8 cellular contexts compared by ENCODE assay signal in genomic region chr11:15650105-15650938, GRCh38.
DNase-seq lines count a peak whose midpoint lies in the region; ATAC-seq and TF ChIP-seq lines count a peak whose summit lies in the region.

No MANE protein-coding gene starts in this region.

- POLR2A ChIA-PET in HCT116 (lab: Charles Lee) = no interaction called here

- BruUV-seq in HCT116 (replicated peaks; lab: Mats Ljungman, UMichigan) = no TSS peak

- TF ChIP-seq POLR2A in HCT116 (IDR thresholded peaks at IDR 0.05; ENCODE audit: borderline replicate concordance, extremely low read depth, insufficient read depth, insufficient read length) (no peak), tibial nerve (IDR thresholded peaks at IDR 0.05) (no peak)

- TF ChIP-seq EP300 in tibial nerve (IDR thresholded peaks at IDR 0.05) = peak; percentile 70 to 83

- H3K4me1 ChIP-seq in HCT116 (ENCODE audit: control insufficient read depth in 1 of 2, insufficient read depth in 2 of 2, low read length in 2 of 2) = peaks cover 5 to 11% of the 10 kb centered on the region in 2 experiments; a peak in 3 of 4 replicates
- no peaks in the 10 kb centered on the region for H3K4me1 ChIP-seq in MM.1S (ENCODE audit: low read length)
- no peaks in the 10 kb centered on the region for H3K4me1 ChIP-seq in cardiac muscle cell (ENCODE audit: low read depth)
- no peaks in the 10 kb centered on the region for H3K4me1 ChIP-seq in parathyroid adenoma
- H3K4me1 ChIP-seq in tibial nerve = peaks cover 0 to 23% (median 8%) of the 10 kb centered on the region in 4 donors

- H3K9ac ChIP-seq in HCT116 (ENCODE audit: low read length) (no peak overlapping the region), MM.1S (ENCODE audit: low read length) (peak overlapping the region; percentile 11; the same call in 1 of the 2 replicates), parathyroid adenoma (no peak overlapping the region)

- RAD21 ChIA-PET in HCT116 (lab: Charles Lee; ENCODE audit: low non-redundant PET in 1 of 2, low total read pairs in 2 of 2, uncharacterized antibody in 2 of 2, unreplicated experiment in 2 of 2) = no interaction called here

- TF ChIP-seq CTCF in HCT116 (IDR thresholded peaks at IDR 0.05 in 2 of 3, conservative IDR thresholded peaks at IDR 0.05 in 1 of 3; ENCODE audit: borderline replicate concordance in 1 of 3, insufficient read depth in 1 of 3, low read depth in 2 of 3, low read length in 2 of 3) (peak; percentile 75 to 90 (median 82)), MM.1S (IDR thresholded peaks at IDR 0.05; ENCODE audit: low read length) (peak; percentile 85), cardiac muscle cell (IDR thresholded peaks at IDR 0.05; ENCODE audit: low read depth, low read length) (peak; percentile 95), parathyroid adenoma (IDR thresholded peaks at IDR 0.05) (peak; percentile 92), tibial nerve (IDR thresholded peaks at IDR 0.05) (peak; percentile 88 to 99 (median 98))

- H4K20me1 ChIP-seq in HCT116 (ENCODE audit: insufficient read depth) = no peaks in the 10 kb centered on the region
- H4K20me1 ChIP-seq in MM.1S (ENCODE audit: insufficient read depth, low read length) = no peaks in the 10 kb centered on the region

- peaks cover 7% of the 10 kb centered on the region; the same call in 1 of the 2 replicates for H3K27me3 ChIP-seq in HCT116 (ENCODE audit: insufficient read depth, low read length)
- no peaks in the 10 kb centered on the region for H3K27me3 ChIP-seq in MM.1S (replicated peaks; ENCODE audit: insufficient read depth, low read length)
- H3K27me3 ChIP-seq in cardiac muscle cell = no peaks in the 10 kb centered on the region
- no peaks in the 10 kb centered on the region for H3K27me3 ChIP-seq in parathyroid adenoma (ENCODE audit: control insufficient read depth, insufficient read depth, low read length)
- no peaks in the 10 kb centered on the region for H3K27me3 ChIP-seq in tibial nerve

- H3K27ac ChIP-seq in HCT116 (ENCODE audit: low read depth, low read length) (no peak overlapping the region; the same call in 1 of the 2 replicates), MM.1S (ENCODE audit: low read length) (no peak overlapping the region), cardiac muscle cell (no peak overlapping the region), parathyroid adenoma (no peak overlapping the region), tibial nerve (peak overlapping the region; percentile 50 to 84 (median 66))

- H3K9me2 ChIP-seq in HCT116 (ENCODE audit: insufficient read depth) (no peaks in the 10 kb centered on the region), MM.1S (replicated peaks; ENCODE audit: insufficient read depth, low read length) (no peaks in the 10 kb centered on the region)

- no peaks in the 10 kb centered on the region for H3F3A ChIP-seq in MM.1S (ENCODE audit: insufficient read depth, low read length)

- H2AFZ ChIP-seq in HCT116 (ENCODE audit: low read depth, low read length, poor library complexity, severe bottlenecking) (peak overlapping the region; percentile 31), MM.1S (ENCODE audit: low read length) (peak overlapping the region; percentile 79), parathyroid adenoma (peak overlapping the region; percentile 47)

- ATAC-seq in HCT116 (peak; percentile 95), SK-N-SH treated with all-trans-retinoic acid at 6 μM for 48 hours (peak; percentile 98)

- H3K9me3 ChIP-seq in HCT116 (ENCODE audit: control insufficient read depth in 1 of 2, insufficient read depth in 1 of 2, low read depth in 1 of 2, low read length in 2 of 2) = no peaks in the 10 kb centered on the region
- no peaks in the 10 kb centered on the region for H3K9me3 ChIP-seq in MM.1S (replicated peaks; ENCODE audit: insufficient read depth, low read length)
- no peaks in the 10 kb centered on the region for H3K9me3 ChIP-seq in cardiac muscle cell (ENCODE audit: low read depth)
- H3K9me3 ChIP-seq in parathyroid adenoma (ENCODE audit: control insufficient read depth, low read length) = no peaks in the 10 kb centered on the region
- no peaks in the 10 kb centered on the region for H3K9me3 ChIP-seq in tibial nerve

- no peaks in the 10 kb centered on the region for H3K36me3 ChIP-seq in HCT116 (ENCODE audit: control insufficient read depth in 1 of 2, insufficient read depth in 2 of 2, low read length in 2 of 2)
- H3K36me3 ChIP-seq in MM.1S (replicated peaks; ENCODE audit: insufficient read depth, low read length) = no peaks in the 10 kb centered on the region
- no peaks in the 10 kb centered on the region for H3K36me3 ChIP-seq in cardiac muscle cell
- no peaks in the 10 kb centered on the region for H3K36me3 ChIP-seq in parathyroid adenoma (ENCODE audit: control insufficient read depth, insufficient read depth, low read length)
- no peaks in the 10 kb centered on the region for H3K36me3 ChIP-seq in tibial nerve

- peak overlapping the region; percentile 70 for H3K4me2 ChIP-seq in HCT116 (ENCODE audit: low read length)
- H3K4me2 ChIP-seq in MM.1S (ENCODE audit: low read depth, low read length) = peak overlapping the region; percentile 88
- H3K4me2 ChIP-seq in parathyroid adenoma (ENCODE audit: low read length) = peak overlapping the region; percentile 65

- 3 to 4% methylated on average over 19 to 35 of the region's 41 CpGs for WGBS in tibial nerve, 2 donors

- intact Hi-C loops in HCT116 (cut with micrococcal nuclease) = loop anchor here (2.0 kb wide), 1 partner anchor 962 kb away; no protein-coding TSS in a partner anchor

- TF ChIP-seq RAD21 in HCT116 (IDR thresholded peaks at IDR 0.05; ENCODE audit: low read depth) = peak; percentile 90

- H3K4me3 ChIP-seq in HCT116 (replicated peaks in 1 of 2; ENCODE audit: low read depth in 1 of 2, low read length in 2 of 2) = no peak overlapping the region
- peak overlapping the region; percentile 51 for H3K4me3 ChIP-seq in MM.1S (ENCODE audit: low read length)
- no peak overlapping the region for H3K4me3 ChIP-seq in cardiac muscle cell
- H3K4me3 ChIP-seq in parathyroid adenoma (ENCODE audit: low read depth, low read length) = peak overlapping the region; percentile 48
- H3K4me3 ChIP-seq in tibial nerve = peak overlapping the region; percentile 25 to 53 (median 40)

- H3K79me2 ChIP-seq in HCT116 (ENCODE audit: insufficient read depth, low read length) (no peaks in the 10 kb centered on the region), MM.1S (ENCODE audit: low read length) (no peaks in the 10 kb centered on the region), parathyroid adenoma (no peaks in the 10 kb centered on the region)

- DNase-seq in GM04503 (ENCODE audit: low read depth) = peak; percentile 53
- DNase-seq in HCT116 (ENCODE audit: low read depth, low spot score) = peak; percentile 70
- DNase-seq in MM.1S = peak; percentile 86
- DNase-seq in activated naive CD8-positive, alpha-beta T cell treated with anti-CD3 and anti-CD28 coated beads, Interleukin-2, amount 50 U/mL, for 16 hours (ENCODE audit: low read depth, low spot score) = peak; percentile 49
- DNase-seq in cardiac muscle cell (ENCODE audit: low read depth in 1 of 2, low spot score in 1 of 2) = peak; percentile 95 to 97
- DNase-seq in tibial nerve (ENCODE audit: low spot score in 2 of 2) = peak; percentile 88 to 90

- CTCF ChIA-PET in HCT116 (lab: Charles Lee) = interaction anchor here (0.6 to 2.0 kb wide), 7 partner anchors 18 to 964 kb away, joined by 3 to 8 read pairs (median 3); no protein-coding TSS in a partner anchor

TF ChIP-seq in HCT116, 20 proteins besides CTCF, POLR2A, EP300 and RAD21 (continues in another document):
- TF ChIP-seq JUND (IDR thresholded peaks at IDR 0.05) (no peak), ZBTB33 (IDR thresholded peaks at IDR 0.05; ENCODE audit: extremely low read depth, insufficient replicate concordance, low read length) (peak; percentile 73), EZH2phosphoT487 (IDR thresholded peaks at IDR 0.05; ENCODE audit: borderline replicate concordance) (no peak)
- TF ChIP-seq, protein P1, sequence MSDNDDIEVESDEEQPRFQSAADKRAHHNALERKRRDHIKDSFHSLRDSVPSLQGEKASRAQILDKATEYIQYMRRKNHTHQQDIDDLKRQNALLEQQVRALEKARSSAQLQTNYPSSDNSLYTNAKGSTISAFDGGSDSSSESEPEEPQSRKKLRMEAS (IDR thresholded peaks at IDR 0.05) = peak; percentile 70

TF ChIP-seq in SK-N-SH treated with all-trans-retinoic acid at 6 μM for 48 hours, 23 proteins besides CTCF, POLR2A, EP300 and RAD21 (continues in another document):
- TF ChIP-seq GLIS3 (CRISPR knock-in tag; IDR thresholded peaks at IDR 0.05) (no peak; the same call in 1 of the 2 replicates), ZFP30 (CRISPR knock-in tag; IDR thresholded peaks at IDR 0.05) (no peak), SNAI2 (CRISPR knock-in tag; IDR thresholded peaks at IDR 0.05) (no peak), PPARA (CRISPR knock-in tag; IDR thresholded peaks at IDR 0.05; ENCODE audit: borderline replicate concordance) (0 out of 2 replicates have a peak, but pooled peaks have one; percentile 37), OSR1 (CRISPR knock-in tag; IDR thresholded peaks at IDR 0.05) (no peak), TCF4 (CRISPR knock-in tag; IDR thresholded peaks at IDR 0.05; ENCODE audit: borderline replicate concordance) (peak; percentile 38; the same call in 1 of the 2 replicates), ZNF70 (CRISPR knock-in tag; IDR thresholded peaks at IDR 0.05) (no peak)
- TF ChIP-seq, protein P2, sequence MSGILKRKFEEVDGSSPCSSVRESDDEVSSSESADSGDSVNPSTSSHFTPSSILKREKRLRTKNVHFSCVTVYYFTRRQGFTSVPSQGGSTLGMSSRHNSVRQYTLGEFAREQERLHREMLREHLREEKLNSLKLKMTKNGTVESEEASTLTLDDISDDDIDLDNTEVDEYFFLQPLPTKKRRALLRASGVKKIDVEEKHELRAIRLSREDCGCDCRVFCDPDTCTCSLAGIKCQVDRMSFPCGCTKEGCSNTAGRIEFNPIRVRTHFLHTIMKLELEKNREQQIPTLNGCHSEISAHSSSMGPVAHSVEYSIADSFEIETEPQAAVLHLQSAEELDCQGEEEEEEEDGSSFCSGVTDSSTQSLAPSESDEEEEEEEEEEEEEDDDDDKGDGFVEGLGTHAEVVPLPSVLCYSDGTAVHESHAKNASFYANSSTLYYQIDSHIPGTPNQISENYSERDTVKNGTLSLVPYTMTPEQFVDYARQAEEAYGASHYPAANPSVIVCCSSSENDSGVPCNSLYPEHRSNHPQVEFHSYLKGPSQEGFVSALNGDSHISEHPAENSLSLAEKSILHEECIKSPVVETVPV (CRISPR knock-in tag; IDR thresholded peaks at IDR 0.05) = no peak

Comparison
In these comparisons a context has a peak if more than half of its experiments do, and no peak if none do; other contexts are left out.
1. H3K27ac ChIP-seq: peak in tibial nerve (4 of 4); none in HCT116 (single experiment), MM.1S (single experiment), cardiac muscle cell (single experiment) and parathyroid adenoma (single experiment).
2. H3K4me3 ChIP-seq: peak in MM.1S (single experiment), parathyroid adenoma (single experiment) and tibial nerve (4 of 4); none in HCT116 (0 of 2) and cardiac muscle cell (single experiment).
3. Peak in every context shown above with its lines, with median percentiles within 50 percentile points of each other: DNase-seq, H2AFZ ChIP-seq, H3K4me2 ChIP-seq and CTCF ChIP-seq.